ENCODE assay signal across 35 cellular contexts in the genomic region with DNA sequence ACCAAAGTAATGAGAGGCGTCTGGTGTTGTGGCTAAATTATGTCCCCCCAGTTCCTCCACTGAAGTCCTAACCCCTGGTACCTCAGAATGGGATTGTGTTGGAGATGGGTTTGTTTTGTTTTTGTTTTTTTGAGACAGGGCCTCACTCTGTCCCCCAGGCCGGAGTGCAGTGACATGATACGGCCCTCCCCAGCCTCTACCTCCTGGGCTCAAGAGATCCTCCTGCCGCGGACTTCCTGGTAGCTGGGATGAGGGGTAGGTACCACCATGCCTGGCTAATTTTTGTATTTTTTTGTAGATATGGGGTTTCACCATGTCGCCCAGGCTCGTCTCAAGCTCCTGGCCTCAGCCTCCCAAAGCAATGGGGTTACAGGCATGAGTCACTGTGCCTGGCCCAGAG.
A peak's percentile ranks its signal among the peaks of the same experiment; 100 is the strongest.
DNase-seq lines count a peak whose midpoint lies in the region; ATAC-seq, FAIRE-seq and TF ChIP-seq lines count a peak whose summit lies in the region.
"Had no signal": no experiment of that assay in that cellular context is flagged by ENCODE, and none has a peak within 500 bp of the region (broad histone marks: within the 10 kb centered on the region; RNA-seq: fewer than 3 reads in every experiment).

No MANE protein-coding gene starts in this region.

- no peak for FAIRE-seq in kidney (lab: Jason Lieb, UNC)
- FAIRE-seq: endometrium, frontal cortex had no signal

- peak overlapping the region in 10 of 11 experiments; percentile 17 to 96 (median 90); a peak in 20 of 22 replicates for H3K27ac ChIP-seq in BLaER1 treated with 17β-estradiol and CSF1 and Interleukin-3, amounts not matched to agents 10 nM and 100 nM
- peak overlapping the region; percentile 95 for H3K27ac ChIP-seq in OCI-LY7 (ENCODE audit: low read depth, low read length, poor library complexity, severe bottlenecking)
- H3K27ac ChIP-seq in kidney (ENCODE audit: low read depth in 2 of 2, low read length in 2 of 2): no peak overlapping the region
- H3K27ac ChIP-seq: C4-2B, GM23248, parathyroid adenoma, SJSA1, skin epidermis, testis, uterus had no signal

- H3K79me2 ChIP-seq in OCI-LY7 (ENCODE audit: insufficient read depth, low read depth, low read length): no peaks in the 10 kb centered on the region
- H3K79me2 ChIP-seq: parathyroid adenoma had no signal

- H3K9ac ChIP-seq in BLaER1 treated with 17β-estradiol and CSF1 and Interleukin-3, amounts not matched to agents 10 nM and 100 nM: peak overlapping the region in 9 of 11 experiments; percentile 6 to 87 (median 78); a peak in 17 of 22 replicates
- no peak overlapping the region for H3K9ac ChIP-seq in kidney (ENCODE audit: low read length in 2 of 2)
- H3K9ac ChIP-seq: GM23248, parathyroid adenoma had no signal

- in situ Hi-C loops in G401 (cut with HindIII; ENCODE audit: low sequenced_read_pairs): no loop called here

- peak overlapping the region; percentile 54 for H3K27ac Mint-ChIP-seq in stimulated activated effector memory CD8-positive, alpha-beta T cell treated with anti-CD3 and anti-CD28 coated beads, Interleukin-12 subunit alpha, Interleukin-12 subunit beta, amount 100 ng/mL, for 72 hours
- H3K27ac Mint-ChIP-seq: stimulated activated naive CD8-positive, alpha-beta T cell treated with anti-CD3 and anti-CD28 coated beads, Interleukin-15, Interleukin-2, amounts not matched to agents 100 ng/mL and 50 ng/mL, for 24 hours; WTC11 had no signal

- POLR2A ChIA-PET in OCI-LY7 (lab: Charles Lee): interaction anchor here (1.5 to 2.3 kb wide), 2 partner anchors 31 to 35 kb away, joined by 4 to 6 read pairs; no protein-coding TSS in a partner anchor

- intact Hi-C loops in OCI-LY7 (cut with micrococcal nuclease; ENCODE audit: unreplicated experiment): loop anchor here (1.0 to 5.0 kb wide), 5 partner anchors 35 to 423 kb away; no protein-coding TSS in a partner anchor
- intact Hi-C loops in kidney (cut with DNase I): no loop called here

- CTCF ChIA-PET in OCI-LY7 (lab: Charles Lee; ENCODE audit: unreplicated experiment): interaction anchor here (0.6 kb wide), 1 partner anchor 246 kb away, joined by 3 read pairs; no protein-coding TSS in a partner anchor

- DNase-seq in OCI-LY7 (ENCODE audit: low spot score): peak; percentile 35
- peak; percentile 50 for DNase-seq in kidney
- DNase-seq in stimulated activated effector memory CD8-positive, alpha-beta T cell treated with anti-CD3 and anti-CD28 coated beads, Interleukin-12 subunit alpha, Interleukin-12 subunit beta, amount 100 ng/mL, for 72 hours (ENCODE audit: low spot score in 2 of 2): no peak
- no peak for DNase-seq in COLO668 (lab: John Stamatoyannopoulos, UW; ENCODE audit: unreplicated experiment)
- DNase-seq in G401 (ENCODE audit: low spot score): no peak
- no peak for DNase-seq in anterior cingulate cortex (lab: John Stamatoyannopoulos, UW)
- DNase-seq: ACHN; activated CD4-positive, alpha-beta T cell treated with anti-CD3 and anti-CD28 coated beads, Interleukin-2, amount 50 U/mL, for 4 hours; activated CD8-positive, alpha-beta memory T cell treated with anti-CD3 and anti-CD28 coated beads, Interleukin-2, amount 50 U/mL, for 4 hours; activated naive CD4-positive, alpha-beta T cell treated with Interleukin-2 at 50 U/mL for 16 hours; Caco-2; dermis blood vessel endothelial cell; DMS79; GM23248; hippocampal formation; left colon; mammary epithelial cell; NCI-H146; NCI-H2107; NCI-H748 treated with DMSO at 0.1 percent for 48 hours; retina; testis; uterus had no signal

- H3K9me3 Mint-ChIP-seq in stimulated activated effector memory CD8-positive, alpha-beta T cell treated with anti-CD3 and anti-CD28 coated beads, Interleukin-12 subunit alpha, Interleukin-12 subunit beta, amount 100 ng/mL, for 72 hours: no peaks in the 10 kb centered on the region
- H3K9me3 Mint-ChIP-seq: activated T-helper 1 cell treated with anti-CD3 and anti-CD28 coated beads, Interleukin-12 subunit alpha, Interleukin-12 subunit beta, Interleukin-2, Interleukin-4 antibody, amounts not matched to agents 30 ng/mL and 10 ng/mL and 1 ng/mL, durations not matched to agents 14 hours and 24 hours and 36 hours; central memory CD8-positive, alpha-beta T cell; neural crest cell; stimulated activated naive CD8-positive, alpha-beta T cell treated with anti-CD3 and anti-CD28 coated beads, Interleukin-15, Interleukin-2, amounts not matched to agents 100 ng/mL and 50 ng/mL, for 24 hours had no signal

- H3K4me2 ChIP-seq in BLaER1 treated with 17β-estradiol and CSF1 and Interleukin-3, amounts not matched to agents 10 nM and 100 nM: peak overlapping the region; percentile 32 to 99 (median 90)
- H3K4me2 ChIP-seq in OCI-LY7 (ENCODE audit: low read length): peak overlapping the region; percentile 83

- peaks cover 0 to 13% (median 0%) of the 10 kb centered on the region in 11 experiments; a peak in 7 of 22 replicates for H3K9me3 ChIP-seq in BLaER1 treated with 17β-estradiol and CSF1 and Interleukin-3, amounts not matched to agents 10 nM and 100 nM (replicated peaks in 1 of 11)
- H3K9me3 ChIP-seq in OCI-LY7 (ENCODE audit: low read length): no peaks in the 10 kb centered on the region
- no peaks in the 10 kb centered on the region for H3K9me3 ChIP-seq in kidney (ENCODE audit: control insufficient read depth in 1 of 2, low read length in 2 of 2)
- H3K9me3 ChIP-seq: Caco-2, SJSA1, testis, uterus had no signal

- H4K20me1 ChIP-seq in BLaER1 treated with 17β-estradiol and CSF1 and Interleukin-3, amounts not matched to agents 10 nM and 100 nM: peaks cover 0 to 3% (median 0%) of the 10 kb centered on the region in 11 experiments; a peak in 1 of 22 replicates
- no peaks in the 10 kb centered on the region for H4K20me1 ChIP-seq in OCI-LY7 (ENCODE audit: insufficient read depth, low read length)

- BruUV-seq in OCI-LY7 (replicated peaks; lab: Mats Ljungman, UMichigan): no TSS peak

- H3K36me3 Mint-ChIP-seq in stimulated activated effector memory CD8-positive, alpha-beta T cell treated with anti-CD3 and anti-CD28 coated beads, Interleukin-12 subunit alpha, Interleukin-12 subunit beta, amount 100 ng/mL, for 72 hours: no peaks in the 10 kb centered on the region
- H3K36me3 Mint-ChIP-seq: WTC11 had no signal

- no peak for TF ChIP-seq CTCF in OCI-LY7 (conservative IDR thresholded peaks at IDR 0.05; ENCODE audit: low read length)
- no peak for TF ChIP-seq CTCF in kidney (IDR thresholded peaks at IDR 0.05; ENCODE audit: borderline replicate concordance, extremely low read depth, insufficient read depth)

- no peak overlapping the region for H3K4me3 Mint-ChIP-seq in stimulated activated effector memory CD8-positive, alpha-beta T cell treated with anti-CD3 and anti-CD28 coated beads, Interleukin-12 subunit alpha, Interleukin-12 subunit beta, amount 100 ng/mL, for 72 hours
- H3K4me3 Mint-ChIP-seq: activated T-helper 1 cell treated with anti-CD3 and anti-CD28 coated beads, Interleukin-12 subunit alpha, Interleukin-12 subunit beta, Interleukin-2, Interleukin-4 antibody, amounts not matched to agents 30 ng/mL and 10 ng/mL and 1 ng/mL, durations not matched to agents 14 hours and 24 hours and 36 hours; central memory CD8-positive, alpha-beta T cell; neural crest cell; stimulated activated naive CD8-positive, alpha-beta T cell treated with anti-CD3 and anti-CD28 coated beads, Interleukin-15, Interleukin-2, amounts not matched to agents 100 ng/mL and 50 ng/mL, for 24 hours; WTC11 had no signal

- peaks cover 22% of the 10 kb centered on the region for H3K4me1 Mint-ChIP-seq in stimulated activated effector memory CD8-positive, alpha-beta T cell treated with anti-CD3 and anti-CD28 coated beads, Interleukin-12 subunit alpha, Interleukin-12 subunit beta, amount 100 ng/mL, for 72 hours
- H3K4me1 Mint-ChIP-seq: central memory CD8-positive, alpha-beta T cell; neural crest cell had no signal

- peak overlapping the region; percentile 4; the same call in 1 of the 2 replicates for H2AFZ ChIP-seq in OCI-LY7 (ENCODE audit: low read length)
- H2AFZ ChIP-seq: GM23248, parathyroid adenoma had no signal

- peaks cover 0 to 15% (median 0%) of the 10 kb centered on the region in 11 experiments; a peak in 6 of 22 replicates for H3K36me3 ChIP-seq in BLaER1 treated with 17β-estradiol and CSF1 and Interleukin-3, amounts not matched to agents 10 nM and 100 nM
- H3K36me3 ChIP-seq in OCI-LY7 (ENCODE audit: insufficient read depth, low read length): peaks cover 7% of the 10 kb centered on the region; the same call in 1 of the 2 replicates
- no peaks in the 10 kb centered on the region for H3K36me3 ChIP-seq in kidney (ENCODE audit: control insufficient read depth in 1 of 2, insufficient read depth in 2 of 2, low read length in 2 of 2)
- H3K36me3 ChIP-seq: SJSA1, uterus had no signal

- no peaks in the 10 kb centered on the region for H3K9me2 ChIP-seq in OCI-LY7 (ENCODE audit: insufficient read depth, low read length)

- H3K4me3 ChIP-seq in BLaER1 treated with 17β-estradiol and CSF1 and Interleukin-3, amounts not matched to agents 10 nM and 100 nM: peak overlapping the region in 4 of 10 experiments; percentile 23 to 75 (median 48); a peak in 5 of 20 replicates
- H3K4me3 ChIP-seq in OCI-LY7 (ENCODE audit: low read depth, low read length, poor library complexity, severe bottlenecking) (peak overlapping the region; percentile 64), kidney (ENCODE audit: low read length in 2 of 2) (no peak overlapping the region)
- H3K4me3 ChIP-seq: GM23248, SJSA1, skin epidermis, testis, uterus had no signal

- no peak for ATAC-seq in stimulated activated effector memory CD8-positive, alpha-beta T cell treated with anti-CD3 and anti-CD28 coated beads, Interleukin-12 subunit alpha, Interleukin-12 subunit beta, amount 100 ng/mL, for 72 hours
- ATAC-seq: left colon, WTC11 had no signal

- H3K27me3 ChIP-seq in BLaER1 treated with 17β-estradiol and CSF1 and Interleukin-3, amounts not matched to agents 10 nM and 100 nM: peaks cover 0 to 62% (median 0%) of the 10 kb centered on the region in 11 experiments; a peak in 5 of 22 replicates
- H3K27me3 ChIP-seq: SJSA1, testis, uterus had no signal

- H3K4me1 ChIP-seq in BLaER1 treated with 17β-estradiol and CSF1 and Interleukin-3, amounts not matched to agents 10 nM and 100 nM: peaks cover 42 to 100% (median 87%) of the 10 kb centered on the region in 10 experiments
- H3K4me1 ChIP-seq in OCI-LY7 (ENCODE audit: insufficient read depth, low read length, poor library complexity, severe bottlenecking) (peaks cover 67% of the 10 kb centered on the region), kidney (ENCODE audit: control insufficient read depth in 1 of 2, insufficient read depth in 1 of 2, low read depth in 1 of 2, low read length in 2 of 2) (peaks cover 0 to 4% of the 10 kb centered on the region in 2 donors)
- H3K4me1 ChIP-seq: testis, uterus had no signal

Comparison
In these comparisons a context has a peak if more than half of its experiments do, and no peak if none do; other contexts are left out.
1. H3K27ac ChIP-seq: peak in BLaER1 treated with 17β-estradiol and CSF1 and Interleukin-3, amounts not matched to agents 10 nM and 100 nM (10 of 11) and OCI-LY7 (single experiment); none in kidney (0 of 2).
2. H3K9ac ChIP-seq: peak in BLaER1 treated with 17β-estradiol and CSF1 and Interleukin-3, amounts not matched to agents 10 nM and 100 nM (9 of 11); none in kidney (0 of 2).
3. DNase-seq: peak in OCI-LY7 (single experiment) and kidney (single experiment); none in stimulated activated effector memory CD8-positive, alpha-beta T cell treated with anti-CD3 and anti-CD28 coated beads, Interleukin-12 subunit alpha, Interleukin-12 subunit beta, amount 100 ng/mL, for 72 hours (0 of 2), COLO668 (single experiment), G401 (single experiment) and anterior cingulate cortex (0 of 58).